Comparison of ENCODE assay signal across 2 cellular contexts in genomic region chrX:102651968-102652744, GRCh38.
TF ChIP-seq lines count a peak whose summit lies in the region.

No MANE protein-coding gene starts in this region.

TF ChIP-seq in liver, 16 proteins besides CTCF, POLR2A, EP300 and RAD21:
- TF ChIP-seq JUND (IDR thresholded peaks at IDR 0.05) (no peak), FOXA1 (IDR thresholded peaks at IDR 0.05) (no peak), ZBTB33 (IDR thresholded peaks at IDR 0.05) (no peak), YY1 (IDR thresholded peaks at IDR 0.05) (no peak), TAF1 (conservative IDR thresholded peaks at IDR 0.05) (no peak), SP1 (IDR thresholded peaks at IDR 0.05) (no peak), FOXA2 (IDR thresholded peaks at IDR 0.05) (no peak), RXRA (IDR thresholded peaks at IDR 0.05) (no peak), HNF4A (conservative IDR thresholded peaks at IDR 0.05) (no peak), GABPA (IDR thresholded peaks at IDR 0.05 in 1 of 2, conservative IDR thresholded peaks at IDR 0.05 in 1 of 2) (no peak), NR2F2 (IDR thresholded peaks at IDR 0.05) (no peak), HNF4G (IDR thresholded peaks at IDR 0.05) (no peak), EGR1 (IDR thresholded peaks at IDR 0.05; ENCODE audit: low read depth in 2 of 2) (no peak)
- TF ChIP-seq, protein P1, sequence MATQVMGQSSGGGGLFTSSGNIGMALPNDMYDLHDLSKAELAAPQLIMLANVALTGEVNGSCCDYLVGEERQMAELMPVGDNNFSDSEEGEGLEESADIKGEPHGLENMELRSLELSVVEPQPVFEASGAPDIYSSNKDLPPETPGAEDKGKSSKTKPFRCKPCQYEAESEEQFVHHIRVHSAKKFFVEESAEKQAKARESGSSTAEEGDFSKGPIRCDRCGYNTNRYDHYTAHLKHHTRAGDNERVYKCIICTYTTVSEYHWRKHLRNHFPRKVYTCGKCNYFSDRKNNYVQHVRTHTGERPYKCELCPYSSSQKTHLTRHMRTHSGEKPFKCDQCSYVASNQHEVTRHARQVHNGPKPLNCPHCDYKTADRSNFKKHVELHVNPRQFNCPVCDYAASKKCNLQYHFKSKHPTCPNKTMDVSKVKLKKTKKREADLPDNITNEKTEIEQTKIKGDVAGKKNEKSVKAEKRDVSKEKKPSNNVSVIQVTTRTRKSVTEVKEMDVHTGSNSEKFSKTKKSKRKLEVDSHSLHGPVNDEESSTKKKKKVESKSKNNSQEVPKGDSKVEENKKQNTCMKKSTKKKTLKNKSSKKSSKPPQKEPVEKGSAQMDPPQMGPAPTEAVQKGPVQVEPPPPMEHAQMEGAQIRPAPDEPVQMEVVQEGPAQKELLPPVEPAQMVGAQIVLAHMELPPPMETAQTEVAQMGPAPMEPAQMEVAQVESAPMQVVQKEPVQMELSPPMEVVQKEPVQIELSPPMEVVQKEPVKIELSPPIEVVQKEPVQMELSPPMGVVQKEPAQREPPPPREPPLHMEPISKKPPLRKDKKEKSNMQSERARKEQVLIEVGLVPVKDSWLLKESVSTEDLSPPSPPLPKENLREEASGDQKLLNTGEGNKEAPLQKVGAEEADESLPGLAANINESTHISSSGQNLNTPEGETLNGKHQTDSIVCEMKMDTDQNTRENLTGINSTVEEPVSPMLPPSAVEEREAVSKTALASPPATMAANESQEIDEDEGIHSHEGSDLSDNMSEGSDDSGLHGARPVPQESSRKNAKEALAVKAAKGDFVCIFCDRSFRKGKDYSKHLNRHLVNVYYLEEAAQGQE (IDR thresholded peaks at IDR 0.05) = no peak
- TF ChIP-seq, protein P2, sequence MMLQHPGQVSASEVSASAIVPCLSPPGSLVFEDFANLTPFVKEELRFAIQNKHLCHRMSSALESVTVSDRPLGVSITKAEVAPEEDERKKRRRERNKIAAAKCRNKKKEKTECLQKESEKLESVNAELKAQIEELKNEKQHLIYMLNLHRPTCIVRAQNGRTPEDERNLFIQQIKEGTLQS (IDR thresholded peaks at IDR 0.05) = no peak
- TF ChIP-seq, protein P3, sequence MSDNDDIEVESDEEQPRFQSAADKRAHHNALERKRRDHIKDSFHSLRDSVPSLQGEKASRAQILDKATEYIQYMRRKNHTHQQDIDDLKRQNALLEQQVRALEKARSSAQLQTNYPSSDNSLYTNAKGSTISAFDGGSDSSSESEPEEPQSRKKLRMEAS (IDR thresholded peaks at IDR 0.05) = no peak

TF ChIP-seq in HepG2, 621 proteins besides CTCF, POLR2A, EP300 and RAD21:
- TF ChIP-seq ATF4 (CRISPR knock-in tag; IDR thresholded peaks at IDR 0.05) = no peak
- TF ChIP-seq MBNL3 (CRISPR knock-in tag; conservative IDR thresholded peaks at IDR 0.05) = no peak
- TF ChIP-seq, protein P4, sequence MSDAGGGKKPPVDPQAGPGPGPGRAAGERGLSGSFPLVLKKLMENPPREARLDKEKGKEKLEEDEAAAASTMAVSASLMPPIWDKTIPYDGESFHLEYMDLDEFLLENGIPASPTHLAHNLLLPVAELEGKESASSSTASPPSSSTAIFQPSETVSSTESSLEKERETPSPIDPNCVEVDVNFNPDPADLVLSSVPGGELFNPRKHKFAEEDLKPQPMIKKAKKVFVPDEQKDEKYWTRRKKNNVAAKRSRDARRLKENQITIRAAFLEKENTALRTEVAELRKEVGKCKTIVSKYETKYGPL (CRISPR knock-in tag; IDR thresholded peaks at IDR 0.05) = no peak
- TF ChIP-seq, protein P5, sequence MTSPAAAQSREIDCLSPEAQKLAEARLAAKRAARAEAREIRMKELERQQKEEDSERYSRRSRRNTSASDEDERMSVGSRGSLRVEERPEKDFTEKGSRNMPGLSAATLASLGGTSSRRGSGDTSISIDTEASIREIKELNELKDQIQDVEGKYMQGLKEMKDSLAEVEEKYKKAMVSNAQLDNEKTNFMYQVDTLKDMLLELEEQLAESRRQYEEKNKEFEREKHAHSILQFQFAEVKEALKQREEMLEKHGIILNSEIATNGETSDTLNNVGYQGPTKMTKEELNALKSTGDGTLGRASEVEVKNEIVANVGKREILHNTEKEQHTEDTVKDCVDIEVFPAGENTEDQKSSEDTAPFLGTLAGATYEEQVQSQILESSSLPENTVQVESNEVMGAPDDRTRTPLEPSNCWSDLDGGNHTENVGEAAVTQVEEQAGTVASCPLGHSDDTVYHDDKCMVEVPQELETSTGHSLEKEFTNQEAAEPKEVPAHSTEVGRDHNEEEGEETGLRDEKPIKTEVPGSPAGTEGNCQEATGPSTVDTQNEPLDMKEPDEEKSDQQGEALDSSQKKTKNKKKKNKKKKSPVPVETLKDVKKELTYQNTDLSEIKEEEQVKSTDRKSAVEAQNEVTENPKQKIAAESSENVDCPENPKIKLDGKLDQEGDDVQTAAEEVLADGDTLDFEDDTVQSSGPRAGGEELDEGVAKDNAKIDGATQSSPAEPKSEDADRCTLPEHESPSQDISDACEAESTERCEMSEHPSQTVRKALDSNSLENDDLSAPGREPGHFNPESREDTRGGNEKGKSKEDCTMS (CRISPR knock-in tag; conservative IDR thresholded peaks at IDR 0.05) = no peak
- TF ChIP-seq SUZ12 (IDR thresholded peaks at IDR 0.05; ENCODE audit: low read depth, low read length) = no peak
- TF ChIP-seq GRHL1 (CRISPR knock-in tag; conservative IDR thresholded peaks at IDR 0.05) = no peak
- TF ChIP-seq, protein P6, sequence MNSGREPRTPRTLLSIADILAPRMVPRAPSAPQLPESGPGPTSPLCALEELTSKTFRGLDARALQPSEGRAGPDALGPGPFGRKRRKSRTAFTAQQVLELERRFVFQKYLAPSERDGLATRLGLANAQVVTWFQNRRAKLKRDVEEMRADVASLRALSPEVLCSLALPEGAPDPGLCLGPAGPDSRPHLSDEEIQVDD (CRISPR knock-in tag; IDR thresholded peaks at IDR 0.05; ENCODE audit: borderline replicate concordance) = no peak
- no peak for TF ChIP-seq MED8 (CRISPR knock-in tag; IDR thresholded peaks at IDR 0.05; ENCODE audit: insufficient replicate concordance)
- TF ChIP-seq CENPBD1 (CRISPR knock-in tag; IDR thresholded peaks at IDR 0.05; ENCODE audit: borderline replicate concordance, low read depth) = no peak
- TF ChIP-seq JUND (CRISPR knock-in tag; IDR thresholded peaks at IDR 0.05) = no peak
- TF ChIP-seq MXD4 (CRISPR knock-in tag; IDR thresholded peaks at IDR 0.05) = no peak
TF ChIP-seq in HepG2: peak in this region for 0.
